ENCODE assay signal across 2 cellular contexts in genomic region chr2:218020966-218021535, GRCh38.
TF ChIP-seq lines count a peak whose summit lies in the region.

No MANE protein-coding gene starts in this region.

TF ChIP-seq in HepG2, 621 proteins besides CTCF, POLR2A, EP300 and RAD21:
- TF ChIP-seq HHEX (CRISPR knock-in tag; IDR thresholded peaks at IDR 0.05) (no peak), ZNF567 (CRISPR knock-in tag; IDR thresholded peaks at IDR 0.05; ENCODE audit: borderline replicate concordance) (no peak), AKNA (CRISPR knock-in tag; IDR thresholded peaks at IDR 0.05; ENCODE audit: borderline replicate concordance) (no peak), ATAD3A (CRISPR knock-in tag; IDR thresholded peaks at IDR 0.05) (no peak), SIX4 (CRISPR knock-in tag; IDR thresholded peaks at IDR 0.05) (no peak), ASH2L (IDR thresholded peaks at IDR 0.05; ENCODE audit: insufficient read length, low read depth, low read length) (no peak), ZNF841 (CRISPR knock-in tag; IDR thresholded peaks at IDR 0.05; ENCODE audit: borderline replicate concordance) (no peak), SAP130 (CRISPR knock-in tag; IDR thresholded peaks at IDR 0.05; ENCODE audit: low read depth) (no peak), RFXANK (CRISPR knock-in tag; IDR thresholded peaks at IDR 0.05) (no peak), SMC3 (IDR thresholded peaks at IDR 0.05; ENCODE audit: low read length) (no peak), PATZ1 (CRISPR knock-in tag; IDR thresholded peaks at IDR 0.05) (no peak), NONO (IDR thresholded peaks at IDR 0.05) (no peak), NONO (CRISPR knock-in tag; conservative IDR thresholded peaks at IDR 0.05) (no peak), ARHGAP35 (CRISPR knock-in tag; IDR thresholded peaks at IDR 0.05; ENCODE audit: borderline replicate concordance) (no peak), SMAD3 (CRISPR knock-in tag; IDR thresholded peaks at IDR 0.05) (no peak), MAZ (IDR thresholded peaks at IDR 0.05; ENCODE audit: borderline replicate concordance, low read depth, low read length) (no peak), MAZ (CRISPR knock-in tag; IDR thresholded peaks at IDR 0.05; ENCODE audit: low read depth) (no peak), ZNF207 (IDR thresholded peaks at IDR 0.05; ENCODE audit: borderline replicate concordance) (no peak), ZNF337 (CRISPR knock-in tag; IDR thresholded peaks at IDR 0.05; ENCODE audit: borderline replicate concordance, low read depth) (no peak), TCF12 (IDR thresholded peaks at IDR 0.05) (no peak), TCF12 (CRISPR knock-in tag; IDR thresholded peaks at IDR 0.05) (no peak), ZNF564 (CRISPR knock-in tag; IDR thresholded peaks at IDR 0.05) (no peak)
TF ChIP-seq in HepG2: peak in this region for 0.

TF ChIP-seq in WTC11, 78 proteins besides CTCF, POLR2A, EP300 and RAD21:
- TF ChIP-seq ETV6 (CRISPR knock-in tag; IDR thresholded peaks at IDR 0.05) (no peak), ZNF425 (CRISPR knock-in tag; conservative IDR thresholded peaks at IDR 0.05) (no peak), SOX15 (CRISPR knock-in tag; IDR thresholded peaks at IDR 0.05) (no peak), ZNF532 (CRISPR knock-in tag; IDR thresholded peaks at IDR 0.05; ENCODE audit: borderline replicate concordance) (no peak), GTF2I (CRISPR knock-in tag; conservative IDR thresholded peaks at IDR 0.05) (no peak), NR1H2 (CRISPR knock-in tag; IDR thresholded peaks at IDR 0.05) (no peak)
TF ChIP-seq in WTC11: peak in this region for 0.
